Comparison of ENCODE assay signal across 8 cellular contexts in the genomic region with DNA sequence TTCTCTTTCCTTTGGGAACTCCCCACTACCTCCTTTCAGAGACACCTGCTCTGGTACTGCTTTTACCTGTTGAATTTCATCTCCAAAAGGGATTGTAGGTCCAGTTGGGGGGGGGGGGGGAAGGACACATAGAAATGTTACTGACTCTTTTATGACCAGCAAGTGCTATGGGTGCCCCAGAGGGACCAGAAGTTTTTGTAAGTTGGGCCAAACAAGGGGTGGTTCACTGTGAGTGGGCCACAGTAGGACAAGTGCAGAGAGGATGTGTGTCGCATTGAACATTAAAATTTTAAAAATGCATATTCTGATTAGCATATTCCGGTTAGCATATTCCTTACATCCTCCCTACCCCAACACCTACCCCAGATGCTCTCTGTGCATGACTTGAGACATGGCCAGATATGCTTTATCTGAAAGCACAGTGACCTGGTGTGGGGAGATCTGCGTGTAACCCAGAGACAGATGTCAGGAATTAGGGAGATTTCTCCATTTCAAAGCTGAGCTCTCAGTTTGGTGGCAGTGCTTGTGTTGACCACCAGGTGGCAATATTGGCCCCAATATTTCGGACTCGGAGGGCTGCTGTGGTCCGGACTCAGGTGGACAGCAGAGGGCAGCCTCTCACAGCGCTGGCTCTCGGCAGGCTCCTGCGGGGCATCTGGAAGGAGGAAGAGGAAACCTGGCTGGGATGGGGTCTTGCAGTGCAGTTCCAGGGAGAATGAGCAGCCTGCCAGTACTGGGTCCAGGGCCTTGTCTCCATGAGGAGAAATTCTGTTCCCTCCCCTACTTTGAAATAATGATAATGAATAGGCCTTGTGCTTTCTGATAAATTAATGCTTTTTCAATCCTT. TPM values are rescaled to one million over a fixed set of nuclear protein-coding genes. Genes with fewer than 3 reads are reported as not detected.
DNase-seq lines count a peak whose midpoint lies in the region; ATAC-seq, FAIRE-seq and TF ChIP-seq lines count a peak whose summit lies in the region.

No MANE protein-coding gene starts in this region.

- no peaks in the 10 kb centered on the region for H3K36me3 Mint-ChIP-seq in activated T-cell treated with anti-CD3 and anti-CD28 coated beads, Interleukin-2, amount 50 U/mL, for 72 hours (ENCODE audit: insufficient read depth in 2 of 2)
- no peaks in the 10 kb centered on the region for H3K36me3 Mint-ChIP-seq in naive thymus-derived CD4-positive, alpha-beta T cell
- no peaks in the 10 kb centered on the region for H3K36me3 Mint-ChIP-seq in stimulated activated memory B cell treated with anti-CD40 and anti-IgM and Interleukin-4, amounts not matched to agents 10 μg/mL and 1 μg/mL and 100 μg/mL, for 72 hours

- H3K9ac ChIP-seq in Loucy (ENCODE audit: low read depth, low read length, poor library complexity, severe bottlenecking), result peak overlapping the region; percentile 71

- 0 out of 2 replicates have a peak, but pooled peaks cover 3% of the 10 kb centered on the region for H3F3A ChIP-seq in Loucy (ENCODE audit: low read depth)

- H3K27me3 ChIP-seq in Loucy (ENCODE audit: insufficient read depth, low read length, poor library complexity, severe bottlenecking) (no peaks in the 10 kb centered on the region), esophagus squamous epithelium (peaks cover 0 to 7% (median 0%) of the 10 kb centered on the region in 4 donors)
- H3K27me3 ChIP-seq in naive thymus-derived CD4-positive, alpha-beta T cell (ENCODE audit: control insufficient read depth in 2 of 2, insufficient read depth in 2 of 2, low read length in 2 of 2), result no peaks in the 10 kb centered on the region

- no peaks in the 10 kb centered on the region for H3K9me3 Mint-ChIP-seq in activated T-cell treated with anti-CD3 and anti-CD28 coated beads, Interleukin-2, amount 50 U/mL, for 72 hours
- H3K9me3 Mint-ChIP-seq in naive thymus-derived CD4-positive, alpha-beta T cell, result peaks cover 0 to 2% (median 0%) of the 10 kb centered on the region in 11 donors
- no peaks in the 10 kb centered on the region for H3K9me3 Mint-ChIP-seq in stimulated activated memory B cell treated with anti-CD40 and anti-IgM and Interleukin-4, amounts not matched to agents 10 μg/mL and 1 μg/mL and 100 μg/mL, for 72 hours

- H3K9me3 ChIP-seq in Loucy (ENCODE audit: insufficient read depth, low read depth, low read length), result no peaks in the 10 kb centered on the region
- H3K9me3 ChIP-seq in esophagus squamous epithelium, result no peaks in the 10 kb centered on the region
- no peaks in the 10 kb centered on the region for H3K9me3 ChIP-seq in naive thymus-derived CD4-positive, alpha-beta T cell (ENCODE audit: control insufficient read depth in 2 of 3, low read length in 3 of 3)

- H3K36me3 ChIP-seq in Loucy (ENCODE audit: insufficient read depth, low read length), result no peaks in the 10 kb centered on the region
- no peaks in the 10 kb centered on the region for H3K36me3 ChIP-seq in esophagus squamous epithelium
- H3K36me3 ChIP-seq in naive thymus-derived CD4-positive, alpha-beta T cell (ENCODE audit: control insufficient read depth in 2 of 3, insufficient read depth in 3 of 3, low read length in 3 of 3), result no peaks in the 10 kb centered on the region

- intact Hi-C loops in esophagus squamous epithelium (cut with DNase I), result loop anchor here (2.0 kb wide), 1 partner anchor 66 kb away; no protein-coding TSS in a partner anchor
- intact Hi-C loops in naive thymus-derived CD4-positive, alpha-beta T cell (cut with micrococcal nuclease), result loop anchor here (1.0 to 2.0 kb wide), 11 partner anchors 25 to 260 kb away; a partner anchor contains a TSS

- peak overlapping the region; percentile 90 for H2AFZ ChIP-seq in Loucy (ENCODE audit: low read length)

- peak; percentile 100 for TF ChIP-seq CTCF in Loucy (conservative IDR thresholded peaks at IDR 0.05; ENCODE audit: low read length)
- peak; percentile 99 to 100 (median 100) for TF ChIP-seq CTCF in esophagus squamous epithelium (IDR thresholded peaks at IDR 0.05)

- no peaks in the 10 kb centered on the region for H4K20me1 ChIP-seq in Loucy (ENCODE audit: insufficient read depth, low read length, poor library complexity, severe bottlenecking)

- CTCF ChIA-PET in naive thymus-derived CD4-positive, alpha-beta T cell (lab: Charles Lee), result interaction anchor here (0.6 to 9.6 kb wide), 36 partner anchors 10 to 259 kb away, joined by 3 to 250 read pairs (median 5); a partner anchor contains a TSS

- 22 to 54% methylated on average over 3 of the region's 9 CpGs for WGBS in esophagus squamous epithelium, 2 donors

- FAIRE-seq in RCC 7860 (lab: Jason Lieb, UNC), result no peak

- peak overlapping the region; percentile 16 to 59 for H3K4me3 Mint-ChIP-seq in activated T-cell treated with anti-CD3 and anti-CD28 coated beads, Interleukin-2, amount 50 U/mL, for 72 hours
- H3K4me3 Mint-ChIP-seq in naive thymus-derived CD4-positive, alpha-beta T cell, result peak overlapping the region; percentile 63 to 87 (median 74)
- H3K4me3 Mint-ChIP-seq in stimulated activated memory B cell treated with anti-CD40 and anti-IgM and Interleukin-4, amounts not matched to agents 10 μg/mL and 1 μg/mL and 100 μg/mL, for 72 hours, result peak overlapping the region; percentile 71

- no peaks in the 10 kb centered on the region for H3K27me3 Mint-ChIP-seq in activated T-cell treated with anti-CD3 and anti-CD28 coated beads, Interleukin-2, amount 50 U/mL, for 72 hours (ENCODE audit: low read depth)
- H3K27me3 Mint-ChIP-seq in naive thymus-derived CD4-positive, alpha-beta T cell, result peaks cover 0 to 5% (median 0%) of the 10 kb centered on the region in 5 donors
- no peaks in the 10 kb centered on the region for H3K27me3 Mint-ChIP-seq in stimulated activated memory B cell treated with anti-CD40 and anti-IgM and Interleukin-4, amounts not matched to agents 10 μg/mL and 1 μg/mL and 100 μg/mL, for 72 hours

- DNase-seq in DMS 273 treated with DMSO at 0.1 percent for 48 hours (lab: John Stamatoyannopoulos, UW) (peak; percentile 57), RCC 7860 (ENCODE audit: low spot score) (peak; percentile 64), esophagus squamous epithelium (lab: John Stamatoyannopoulos, UW) (peak; percentile 41)
- peak; percentile 86 to 87 for DNase-seq in activated T-cell treated with anti-CD3 and anti-CD28 coated beads, Interleukin-2, amount 50 U/mL, for 72 hours
- DNase-seq in naive thymus-derived CD4-positive, alpha-beta T cell, result peak; percentile 58 to 77 (median 74)

- H3K4me1 Mint-ChIP-seq in activated T-cell treated with anti-CD3 and anti-CD28 coated beads, Interleukin-2, amount 50 U/mL, for 72 hours (ENCODE audit: low read depth), result peaks cover 35% of the 10 kb centered on the region
- peaks cover 26 to 65% (median 48%) of the 10 kb centered on the region in 7 donors for H3K4me1 Mint-ChIP-seq in naive thymus-derived CD4-positive, alpha-beta T cell
- peaks cover 32% of the 10 kb centered on the region for H3K4me1 Mint-ChIP-seq in stimulated activated memory B cell treated with anti-CD40 and anti-IgM and Interleukin-4, amounts not matched to agents 10 μg/mL and 1 μg/mL and 100 μg/mL, for 72 hours

- H3K4me2 ChIP-seq in Loucy (ENCODE audit: low read depth, low read length, poor library complexity, severe bottlenecking), result peak overlapping the region; percentile 87

- H3K79me2 ChIP-seq in Loucy (ENCODE audit: insufficient read depth, low read length), result no peaks in the 10 kb centered on the region

- H3K27ac Mint-ChIP-seq in activated T-cell treated with anti-CD3 and anti-CD28 coated beads, Interleukin-2, amount 50 U/mL, for 72 hours, result peak overlapping the region; percentile 4
- H3K27ac Mint-ChIP-seq in naive thymus-derived CD4-positive, alpha-beta T cell, result peak overlapping the region; percentile 90 to 99 (median 96)
- peak overlapping the region; percentile 83 for H3K27ac Mint-ChIP-seq in stimulated activated memory B cell treated with anti-CD40 and anti-IgM and Interleukin-4, amounts not matched to agents 10 μg/mL and 1 μg/mL and 100 μg/mL, for 72 hours

- peak in 1 of 4 donors; percentile 24 for TF ChIP-seq POLR2A in esophagus squamous epithelium (IDR thresholded peaks at IDR 0.05)

- H3K4me1 ChIP-seq in Loucy (ENCODE audit: insufficient read depth, low read length, poor library complexity, severe bottlenecking) (peaks cover 24% of the 10 kb centered on the region), esophagus squamous epithelium (peaks cover 0 to 40% (median 19%) of the 10 kb centered on the region in 3 donors)
- H3K4me1 ChIP-seq in naive thymus-derived CD4-positive, alpha-beta T cell (ENCODE audit: control insufficient read depth in 2 of 2, insufficient read depth in 2 of 2, low read length in 2 of 2), result peaks cover 21 to 41% of the 10 kb centered on the region in 2 donors

- peak overlapping the region in 3 of 4 donors; percentile 18 to 54 (median 51) for H3K27ac ChIP-seq in esophagus squamous epithelium
- peak overlapping the region; percentile 71 for H3K27ac ChIP-seq in naive thymus-derived CD4-positive, alpha-beta T cell (ENCODE audit: low read depth, low read length)

- ATAC-seq in GM21786 (IDR thresholded peaks at IDR 0.05; ENCODE audit: unreplicated experiment), result peak; percentile 65
- peak; percentile 90 to 92 for ATAC-seq in activated T-cell treated with anti-CD3 and anti-CD28 coated beads, Interleukin-2, amount 50 U/mL, for 72 hours (replicated peaks in 1 of 2)
- ATAC-seq in naive thymus-derived CD4-positive, alpha-beta T cell, result peak; percentile 92
- peak; percentile 88 for ATAC-seq in stimulated activated memory B cell treated with anti-CD40 and anti-IgM and Interleukin-4, amounts not matched to agents 10 μg/mL and 1 μg/mL and 100 μg/mL, for 72 hours

- POLR2A ChIA-PET in naive thymus-derived CD4-positive, alpha-beta T cell (lab: Charles Lee), result interaction anchor here (0.5 to 6.3 kb wide), 16 partner anchors 10 to 201 kb away, joined by 3 to 75 read pairs (median 6); a partner anchor contains a TSS

- H3K9me2 ChIP-seq in Loucy (replicated peaks; ENCODE audit: low read depth, low read length), result no peaks in the 10 kb centered on the region

- H3K4me3 ChIP-seq in Loucy (ENCODE audit: low read length, poor library complexity, severe bottlenecking) (peak overlapping the region; percentile 60), esophagus squamous epithelium (no peak overlapping the region)
- peak overlapping the region; percentile 53 for H3K4me3 ChIP-seq in naive thymus-derived CD4-positive, alpha-beta T cell (ENCODE audit: low read length)

RNA-seq across cellular contexts. Expression of a gene that starts 1.6 kb away (rescaled TPM):
- under 1 TPM; 0.21 to 0.36 TPM for total RNA-seq in activated T-cell treated with anti-CD3 and anti-CD28 coated beads, Interleukin-2, amount 50 U/mL, for 72 hours
- not detected for total RNA-seq in esophagus squamous epithelium
- 1 to 10 TPM in 3 of 5 experiments, under 1 TPM in 2; 0.19 to 1.7 (median 1.2) TPM for total RNA-seq in naive thymus-derived CD4-positive, alpha-beta T cell
- under 1 TPM; 0.60 to 0.65 TPM for polyA plus RNA-seq in naive thymus-derived CD4-positive, alpha-beta T cell

RNA-seq across cellular contexts. Expression of a gene that starts 15.8 kb away (rescaled TPM):
- total RNA-seq in activated T-cell treated with anti-CD3 and anti-CD28 coated beads, Interleukin-2, amount 50 U/mL, for 72 hours, result not detected
- under 1 TPM in 1 of 4 donors, not detected in 3; 0.38 TPM for total RNA-seq in esophagus squamous epithelium
- total RNA-seq in naive thymus-derived CD4-positive, alpha-beta T cell, result not detected
- polyA plus RNA-seq in naive thymus-derived CD4-positive, alpha-beta T cell, result not detected

RNA-seq across cellular contexts. Expression of a gene that starts 25.3 kb away (rescaled TPM):
- 10 to 100 TPM; 31.3 to 38.5 TPM for total RNA-seq in activated T-cell treated with anti-CD3 and anti-CD28 coated beads, Interleukin-2, amount 50 U/mL, for 72 hours
- total RNA-seq in esophagus squamous epithelium, result 10 to 100 TPM; 17.5 to 42.0 (median 31.0) TPM
- total RNA-seq in naive thymus-derived CD4-positive, alpha-beta T cell, result 10 to 100 TPM in 4 of 5 experiments, 1 to 10 TPM in 1; 6.0 to 49.9 (median 43.4) TPM
- 100 to 1,000 TPM in 1 of 2 donors, 10 to 100 TPM in 1; 80.4 to 169 TPM for polyA plus RNA-seq in naive thymus-derived CD4-positive, alpha-beta T cell

RNA-seq across cellular contexts. Expression of a gene that starts 25.7 kb away (rescaled TPM):
- 100 to 1,000 TPM; 162 to 188 TPM for total RNA-seq in activated T-cell treated with anti-CD3 and anti-CD28 coated beads, Interleukin-2, amount 50 U/mL, for 72 hours
- 100 to 1,000 TPM in 1 of 4 donors, 10 to 100 TPM in 3; 51.4 to 107 (median 83.0) TPM for total RNA-seq in esophagus squamous epithelium
- total RNA-seq in naive thymus-derived CD4-positive, alpha-beta T cell, result 100 to 1,000 TPM; 222 to 360 (median 301) TPM
- 10 to 100 TPM in 1 of 2 donors, 1 to 10 TPM in 1; 8.7 to 18.6 TPM for polyA plus RNA-seq in naive thymus-derived CD4-positive, alpha-beta T cell

Comparison
In these comparisons a context has a peak if more than half of its experiments do, and no peak if none do; other contexts are left out.
1. H3K4me3 ChIP-seq: peak in Loucy (single experiment) and naive thymus-derived CD4-positive, alpha-beta T cell (single experiment); none in esophagus squamous epithelium (0 of 4).
2. H3K27ac Mint-ChIP-seq: peak in every context shown above with its lines; median percentile 96 in naive thymus-derived CD4-positive, alpha-beta T cell; 83 in stimulated activated memory B cell treated with anti-CD40 and anti-IgM and Interleukin-4, amounts not matched to agents 10 μg/mL and 1 μg/mL and 100 μg/mL, for 72 hours; 4 in activated T-cell treated with anti-CD3 and anti-CD28 coated beads, Interleukin-2, amount 50 U/mL, for 72 hours.
3. Peak in every context shown above with its lines, with median percentiles within 50 percentile points of each other: DNase-seq, ATAC-seq and H3K4me3 Mint-ChIP-seq.